1 cellular context compared by ENCODE assay signal in the genomic region with DNA sequence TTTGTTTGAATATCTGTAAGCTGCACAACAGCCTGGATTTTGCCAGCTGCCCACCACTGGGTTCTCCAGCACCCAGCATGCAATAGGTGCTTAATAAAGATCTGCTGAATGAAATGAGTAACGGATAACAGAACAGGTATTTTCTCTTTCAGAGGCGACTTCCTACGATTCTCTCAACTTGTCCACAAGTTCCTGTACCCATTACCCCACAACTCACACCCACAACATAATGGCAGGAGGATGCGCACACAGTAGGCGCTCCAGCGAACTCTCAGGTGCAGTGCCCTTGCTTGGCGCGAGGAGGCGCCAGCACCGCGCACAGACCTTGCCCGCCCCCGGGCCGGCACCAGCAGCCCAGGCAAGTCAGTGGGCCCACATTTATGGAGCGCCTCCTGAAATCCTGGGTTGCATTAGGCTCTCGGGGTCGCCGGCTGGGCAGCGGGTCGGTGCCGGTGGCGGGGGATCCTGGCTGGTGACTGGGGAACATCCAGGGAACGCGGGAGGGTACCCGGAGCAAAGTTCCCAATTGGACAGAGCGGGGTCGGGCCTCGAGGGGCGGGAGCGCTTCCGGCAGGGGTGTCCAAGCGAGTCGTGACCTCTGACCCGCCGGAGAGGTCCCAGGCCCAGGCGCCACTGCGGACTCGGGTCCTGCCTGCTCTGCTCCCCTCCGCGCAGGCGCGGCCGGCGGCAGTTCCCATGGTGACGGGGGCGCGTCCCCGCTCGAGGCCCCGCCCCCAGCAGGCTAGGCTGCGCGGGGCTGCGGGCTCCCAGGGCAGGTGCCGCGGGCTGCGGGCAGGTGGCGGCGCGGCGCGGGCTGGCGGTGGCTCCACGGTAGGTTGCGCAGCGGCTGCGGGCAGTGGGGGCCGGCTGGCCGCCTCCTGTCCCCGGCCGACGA.
TF ChIP-seq lines count a peak whose summit lies in the region.

Gene KIAA1671, plus strand, starts transcription at position 775 of the 895 bp plus-strand sequence. CDS start 75,284 bp downstream, outside the sequence.

TF ChIP-seq in HepG2, 621 proteins besides CTCF, POLR2A, EP300 and RAD21 (continued from another document and continues in another):
- TF ChIP-seq MNT (IDR thresholded peaks at IDR 0.05) (no peak), NR0B2 (CRISPR knock-in tag; IDR thresholded peaks at IDR 0.05) (peak; percentile 64; the same call in 1 of the 2 replicates), MEIS2 (CRISPR knock-in tag; IDR thresholded peaks at IDR 0.05) (no peak; the same call in 1 of the 2 replicates), DPF2 (CRISPR knock-in tag; IDR thresholded peaks at IDR 0.05; ENCODE audit: borderline replicate concordance, low read depth) (no peak), ZNF674 (CRISPR knock-in tag; IDR thresholded peaks at IDR 0.05; ENCODE audit: low read depth) (no peak; the same call in 1 of the 2 replicates), ZBTB14 (CRISPR knock-in tag; IDR thresholded peaks at IDR 0.05) (peak; percentile 74), KMT2B (CRISPR knock-in tag; IDR thresholded peaks at IDR 0.05) (no peak), MED1 (CRISPR knock-in tag; IDR thresholded peaks at IDR 0.05) (peak; percentile 65; the same call in 1 of the 2 replicates), ZNF230 (CRISPR knock-in tag; IDR thresholded peaks at IDR 0.05) (no peak; the same call in 1 of the 2 replicates), ZNF382 (CRISPR knock-in tag; IDR thresholded peaks at IDR 0.05; ENCODE audit: borderline replicate concordance) (no peak), ZFX (CRISPR knock-in tag; IDR thresholded peaks at IDR 0.05; ENCODE audit: low read depth) (peak; percentile 65), ZKSCAN8 (CRISPR knock-in tag; IDR thresholded peaks at IDR 0.05; ENCODE audit: borderline replicate concordance) (peak; percentile 99), ZNF652 (CRISPR knock-in tag; IDR thresholded peaks at IDR 0.05; ENCODE audit: borderline replicate concordance, low read depth) (no peak), RFXAP (CRISPR knock-in tag; IDR thresholded peaks at IDR 0.05; ENCODE audit: borderline replicate concordance) (0 out of 2 replicates have a peak, but pooled peaks have one; percentile 4), RFX5 (IDR thresholded peaks at IDR 0.05; ENCODE audit: low read depth, low read length) (no peak), NCOA1 (CRISPR knock-in tag; IDR thresholded peaks at IDR 0.05) (no peak), ZNF572 (CRISPR knock-in tag; IDR thresholded peaks at IDR 0.05) (peak; percentile 98), SCMH1 (CRISPR knock-in tag; IDR thresholded peaks at IDR 0.05; ENCODE audit: borderline replicate concordance) (no peak), ZNF747 (CRISPR knock-in tag; IDR thresholded peaks at IDR 0.05; ENCODE audit: borderline replicate concordance) (0 out of 2 replicates have a peak, but pooled peaks have one; percentile 7), ZNF329 (CRISPR knock-in tag; IDR thresholded peaks at IDR 0.05; ENCODE audit: low read depth) (no peak), ZNF354B (CRISPR knock-in tag; IDR thresholded peaks at IDR 0.05) (0 out of 2 replicates have a peak, but pooled peaks have one; percentile 58), SIN3A (IDR thresholded peaks at IDR 0.05; ENCODE audit: borderline replicate concordance, low read depth, low read length) (peak; percentile 91; the same call in 1 of the 2 replicates), HES4 (CRISPR knock-in tag; IDR thresholded peaks at IDR 0.05; ENCODE audit: borderline replicate concordance) (no peak), ISL2 (CRISPR knock-in tag; IDR thresholded peaks at IDR 0.05) (no peak; the same call in 1 of the 2 replicates), ZNF17 (CRISPR knock-in tag; IDR thresholded peaks at IDR 0.05) (no peak), ZNF75D (CRISPR knock-in tag; IDR thresholded peaks at IDR 0.05; ENCODE audit: borderline replicate concordance) (no peak), ZNF367 (CRISPR knock-in tag; IDR thresholded peaks at IDR 0.05; ENCODE audit: borderline replicate concordance) (no peak), LRRFIP1 (CRISPR knock-in tag; conservative IDR thresholded peaks at IDR 0.05) (no peak), ZNF660 (CRISPR knock-in tag; IDR thresholded peaks at IDR 0.05; ENCODE audit: borderline replicate concordance, low read depth) (no peak), NFKB2 (CRISPR knock-in tag; IDR thresholded peaks at IDR 0.05; ENCODE audit: borderline replicate concordance) (no peak; the same call in 1 of the 2 replicates), TFDP2 (CRISPR knock-in tag; IDR thresholded peaks at IDR 0.05) (peak; percentile 30; the same call in 1 of the 2 replicates), SAP130 (CRISPR knock-in tag; IDR thresholded peaks at IDR 0.05; ENCODE audit: low read depth) (peak; percentile 88; the same call in 1 of the 2 replicates), ZNF589 (CRISPR knock-in tag; conservative IDR thresholded peaks at IDR 0.05) (no peak), ZNF775 (CRISPR knock-in tag; IDR thresholded peaks at IDR 0.05; ENCODE audit: borderline replicate concordance) (no peak), HNRNPH1 (optimal IDR thresholded peaks at IDR 0.05; ENCODE audit: low read depth, low read length) (no peak), DZIP1 (CRISPR knock-in tag; IDR thresholded peaks at IDR 0.05) (no peak), ATF7-NPFF (CRISPR knock-in tag; IDR thresholded peaks at IDR 0.05; ENCODE audit: low read depth) (peak; percentile 73; the same call in 1 of the 2 replicates), GMEB1 (CRISPR knock-in tag; IDR thresholded peaks at IDR 0.05; ENCODE audit: borderline replicate concordance) (peak; percentile 50; the same call in 1 of the 2 replicates)
- TF ChIP-seq, protein P1, sequence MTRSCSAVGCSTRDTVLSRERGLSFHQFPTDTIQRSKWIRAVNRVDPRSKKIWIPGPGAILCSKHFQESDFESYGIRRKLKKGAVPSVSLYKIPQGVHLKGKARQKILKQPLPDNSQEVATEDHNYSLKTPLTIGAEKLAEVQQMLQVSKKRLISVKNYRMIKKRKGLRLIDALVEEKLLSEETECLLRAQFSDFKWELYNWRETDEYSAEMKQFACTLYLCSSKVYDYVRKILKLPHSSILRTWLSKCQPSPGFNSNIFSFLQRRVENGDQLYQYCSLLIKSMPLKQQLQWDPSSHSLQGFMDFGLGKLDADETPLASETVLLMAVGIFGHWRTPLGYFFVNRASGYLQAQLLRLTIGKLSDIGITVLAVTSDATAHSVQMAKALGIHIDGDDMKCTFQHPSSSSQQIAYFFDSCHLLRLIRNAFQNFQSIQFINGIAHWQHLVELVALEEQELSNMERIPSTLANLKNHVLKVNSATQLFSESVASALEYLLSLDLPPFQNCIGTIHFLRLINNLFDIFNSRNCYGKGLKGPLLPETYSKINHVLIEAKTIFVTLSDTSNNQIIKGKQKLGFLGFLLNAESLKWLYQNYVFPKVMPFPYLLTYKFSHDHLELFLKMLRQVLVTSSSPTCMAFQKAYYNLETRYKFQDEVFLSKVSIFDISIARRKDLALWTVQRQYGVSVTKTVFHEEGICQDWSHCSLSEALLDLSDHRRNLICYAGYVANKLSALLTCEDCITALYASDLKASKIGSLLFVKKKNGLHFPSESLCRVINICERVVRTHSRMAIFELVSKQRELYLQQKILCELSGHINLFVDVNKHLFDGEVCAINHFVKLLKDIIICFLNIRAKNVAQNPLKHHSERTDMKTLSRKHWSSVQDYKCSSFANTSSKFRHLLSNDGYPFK (CRISPR knock-in tag; IDR thresholded peaks at IDR 0.05; ENCODE audit: borderline replicate concordance), result peak; percentile 51; the same call in 1 of the 2 replicates
- TF ChIP-seq, protein P2, sequence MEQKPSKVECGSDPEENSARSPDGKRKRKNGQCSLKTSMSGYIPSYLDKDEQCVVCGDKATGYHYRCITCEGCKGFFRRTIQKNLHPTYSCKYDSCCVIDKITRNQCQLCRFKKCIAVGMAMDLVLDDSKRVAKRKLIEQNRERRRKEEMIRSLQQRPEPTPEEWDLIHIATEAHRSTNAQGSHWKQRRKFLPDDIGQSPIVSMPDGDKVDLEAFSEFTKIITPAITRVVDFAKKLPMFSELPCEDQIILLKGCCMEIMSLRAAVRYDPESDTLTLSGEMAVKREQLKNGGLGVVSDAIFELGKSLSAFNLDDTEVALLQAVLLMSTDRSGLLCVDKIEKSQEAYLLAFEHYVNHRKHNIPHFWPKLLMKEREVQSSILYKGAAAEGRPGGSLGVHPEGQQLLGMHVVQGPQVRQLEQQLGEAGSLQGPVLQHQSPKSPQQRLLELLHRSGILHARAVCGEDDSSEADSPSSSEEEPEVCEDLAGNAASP (CRISPR knock-in tag; IDR thresholded peaks at IDR 0.05; ENCODE audit: borderline replicate concordance), result no peak
